ENCODE assay signal across 1 cellular context in the genomic region with DNA sequence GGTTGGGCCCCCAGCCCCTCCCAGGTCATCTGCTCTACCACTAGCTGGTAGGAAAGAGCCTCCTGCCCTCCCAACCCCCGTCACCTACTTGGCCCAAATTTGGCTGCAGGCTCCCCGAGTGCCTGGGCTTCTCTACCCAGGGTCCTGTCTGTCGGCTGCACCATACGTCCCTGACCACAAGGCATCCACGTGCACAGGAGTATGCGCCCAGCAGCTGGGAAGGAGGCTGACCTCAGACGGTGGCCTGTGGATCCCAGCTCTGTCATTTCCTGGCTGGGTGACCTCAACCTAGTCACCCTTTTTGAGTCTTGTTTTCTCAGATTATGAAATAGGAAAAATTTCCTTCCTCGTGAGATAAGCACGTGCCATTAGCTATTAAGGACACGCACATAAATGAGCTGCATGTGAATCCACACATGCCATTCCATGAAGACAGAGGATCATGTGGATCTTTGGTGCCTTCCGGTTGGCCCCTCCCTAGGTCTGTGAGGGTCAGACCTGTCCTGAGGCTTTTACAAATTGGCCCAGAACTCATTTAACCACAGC.
TF ChIP-seq lines count a peak whose summit lies in the region.

No MANE protein-coding gene starts in this region.

TF ChIP-seq in K562, 482 proteins besides CTCF, POLR2A, EP300 and RAD21 (continues in another document):
- TF ChIP-seq DACH1 (IDR thresholded peaks at IDR 0.05; ENCODE audit: partially characterized antibody): peak; percentile 61
- TF ChIP-seq IFI16 (CRISPR knock-in tag; IDR thresholded peaks at IDR 0.05): no peak
- no peak for TF ChIP-seq BRF1 (IDR thresholded peaks at IDR 0.05; ENCODE audit: borderline replicate concordance, extremely low read depth, insufficient read length)
- TF ChIP-seq, protein P1, sequence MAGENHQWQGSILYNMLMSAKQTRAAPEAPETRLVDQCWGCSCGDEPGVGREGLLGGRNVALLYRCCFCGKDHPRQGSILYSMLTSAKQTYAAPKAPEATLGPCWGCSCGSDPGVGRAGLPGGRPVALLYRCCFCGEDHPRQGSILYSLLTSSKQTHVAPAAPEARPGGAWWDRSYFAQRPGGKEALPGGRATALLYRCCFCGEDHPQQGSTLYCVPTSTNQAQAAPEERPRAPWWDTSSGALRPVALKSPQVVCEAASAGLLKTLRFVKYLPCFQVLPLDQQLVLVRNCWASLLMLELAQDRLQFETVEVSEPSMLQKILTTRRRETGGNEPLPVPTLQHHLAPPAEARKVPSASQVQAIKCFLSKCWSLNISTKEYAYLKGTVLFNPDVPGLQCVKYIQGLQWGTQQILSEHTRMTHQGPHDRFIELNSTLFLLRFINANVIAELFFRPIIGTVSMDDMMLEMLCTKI (IDR thresholded peaks at IDR 0.05; ENCODE audit: partially characterized antibody): no peak
- TF ChIP-seq, protein P2, sequence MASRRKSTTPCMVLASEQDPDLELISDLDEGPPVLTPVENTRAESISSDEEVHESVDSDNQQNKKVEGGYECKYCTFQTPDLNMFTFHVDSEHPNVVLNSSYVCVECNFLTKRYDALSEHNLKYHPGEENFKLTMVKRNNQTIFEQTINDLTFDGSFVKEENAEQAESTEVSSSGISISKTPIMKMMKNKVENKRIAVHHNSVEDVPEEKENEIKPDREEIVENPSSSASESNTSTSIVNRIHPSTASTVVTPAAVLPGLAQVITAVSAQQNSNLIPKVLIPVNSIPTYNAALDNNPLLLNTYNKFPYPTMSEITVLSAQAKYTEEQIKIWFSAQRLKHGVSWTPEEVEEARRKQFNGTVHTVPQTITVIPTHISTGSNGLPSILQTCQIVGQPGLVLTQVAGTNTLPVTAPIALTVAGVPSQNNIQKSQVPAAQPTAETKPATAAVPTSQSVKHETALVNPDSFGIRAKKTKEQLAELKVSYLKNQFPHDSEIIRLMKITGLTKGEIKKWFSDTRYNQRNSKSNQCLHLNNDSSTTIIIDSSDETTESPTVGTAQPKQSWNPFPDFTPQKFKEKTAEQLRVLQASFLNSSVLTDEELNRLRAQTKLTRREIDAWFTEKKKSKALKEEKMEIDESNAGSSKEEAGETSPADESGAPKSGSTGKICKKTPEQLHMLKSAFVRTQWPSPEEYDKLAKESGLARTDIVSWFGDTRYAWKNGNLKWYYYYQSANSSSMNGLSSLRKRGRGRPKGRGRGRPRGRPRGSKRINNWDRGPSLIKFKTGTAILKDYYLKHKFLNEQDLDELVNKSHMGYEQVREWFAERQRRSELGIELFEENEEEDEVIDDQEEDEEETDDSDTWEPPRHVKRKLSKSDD (conservative IDR thresholded peaks at IDR 0.05; ENCODE audit: low read length): no peak
- TF ChIP-seq, protein P3, sequence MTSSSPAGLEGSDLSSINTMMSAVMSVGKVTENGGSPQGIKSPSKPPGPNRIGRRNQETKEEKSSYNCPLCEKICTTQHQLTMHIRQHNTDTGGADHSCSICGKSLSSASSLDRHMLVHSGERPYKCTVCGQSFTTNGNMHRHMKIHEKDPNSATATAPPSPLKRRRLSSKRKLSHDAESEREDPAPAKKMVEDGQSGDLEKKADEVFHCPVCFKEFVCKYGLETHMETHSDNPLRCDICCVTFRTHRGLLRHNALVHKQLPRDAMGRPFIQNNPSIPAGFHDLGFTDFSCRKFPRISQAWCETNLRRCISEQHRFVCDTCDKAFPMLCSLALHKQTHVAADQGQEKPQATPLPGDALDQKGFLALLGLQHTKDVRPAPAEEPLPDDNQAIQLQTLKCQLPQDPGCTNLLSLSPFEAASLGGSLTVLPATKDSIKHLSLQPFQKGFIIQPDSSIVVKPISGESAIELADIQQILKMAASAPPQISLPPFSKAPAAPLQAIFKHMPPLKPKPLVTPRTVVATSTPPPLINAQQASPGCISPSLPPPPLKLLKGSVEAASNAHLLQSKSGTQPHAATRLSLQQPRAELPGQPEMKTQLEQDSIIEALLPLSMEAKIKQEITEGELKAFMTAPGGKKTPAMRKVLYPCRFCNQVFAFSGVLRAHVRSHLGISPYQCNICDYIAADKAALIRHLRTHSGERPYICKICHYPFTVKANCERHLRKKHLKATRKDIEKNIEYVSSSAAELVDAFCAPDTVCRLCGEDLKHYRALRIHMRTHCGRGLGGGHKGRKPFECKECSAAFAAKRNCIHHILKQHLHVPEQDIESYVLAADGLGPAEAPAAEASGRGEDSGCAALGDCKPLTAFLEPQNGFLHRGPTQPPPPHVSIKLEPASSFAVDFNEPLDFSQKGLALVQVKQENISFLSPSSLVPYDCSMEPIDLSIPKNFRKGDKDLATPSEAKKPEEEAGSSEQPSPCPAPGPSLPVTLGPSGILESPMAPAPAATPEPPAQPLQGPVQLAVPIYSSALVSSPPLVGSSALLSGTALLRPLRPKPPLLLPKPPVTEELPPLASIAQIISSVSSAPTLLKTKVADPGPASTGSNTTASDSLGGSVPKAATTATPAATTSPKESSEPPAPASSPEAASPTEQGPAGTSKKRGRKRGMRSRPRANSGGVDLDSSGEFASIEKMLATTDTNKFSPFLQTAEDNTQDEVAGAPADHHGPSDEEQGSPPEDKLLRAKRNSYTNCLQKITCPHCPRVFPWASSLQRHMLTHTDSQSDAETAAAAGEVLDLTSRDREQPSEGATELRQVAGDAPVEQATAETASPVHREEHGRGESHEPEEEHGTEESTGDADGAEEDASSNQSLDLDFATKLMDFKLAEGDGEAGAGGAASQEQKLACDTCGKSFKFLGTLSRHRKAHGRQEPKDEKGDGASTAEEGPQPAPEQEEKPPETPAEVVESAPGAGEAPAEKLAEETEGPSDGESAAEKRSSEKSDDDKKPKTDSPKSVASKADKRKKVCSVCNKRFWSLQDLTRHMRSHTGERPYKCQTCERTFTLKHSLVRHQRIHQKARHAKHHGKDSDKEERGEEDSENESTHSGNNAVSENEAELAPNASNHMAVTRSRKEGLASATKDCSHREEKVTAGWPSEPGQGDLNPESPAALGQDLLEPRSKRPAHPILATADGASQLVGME (CRISPR knock-in tag; IDR thresholded peaks at IDR 0.05): no peak
- TF ChIP-seq, protein P4, sequence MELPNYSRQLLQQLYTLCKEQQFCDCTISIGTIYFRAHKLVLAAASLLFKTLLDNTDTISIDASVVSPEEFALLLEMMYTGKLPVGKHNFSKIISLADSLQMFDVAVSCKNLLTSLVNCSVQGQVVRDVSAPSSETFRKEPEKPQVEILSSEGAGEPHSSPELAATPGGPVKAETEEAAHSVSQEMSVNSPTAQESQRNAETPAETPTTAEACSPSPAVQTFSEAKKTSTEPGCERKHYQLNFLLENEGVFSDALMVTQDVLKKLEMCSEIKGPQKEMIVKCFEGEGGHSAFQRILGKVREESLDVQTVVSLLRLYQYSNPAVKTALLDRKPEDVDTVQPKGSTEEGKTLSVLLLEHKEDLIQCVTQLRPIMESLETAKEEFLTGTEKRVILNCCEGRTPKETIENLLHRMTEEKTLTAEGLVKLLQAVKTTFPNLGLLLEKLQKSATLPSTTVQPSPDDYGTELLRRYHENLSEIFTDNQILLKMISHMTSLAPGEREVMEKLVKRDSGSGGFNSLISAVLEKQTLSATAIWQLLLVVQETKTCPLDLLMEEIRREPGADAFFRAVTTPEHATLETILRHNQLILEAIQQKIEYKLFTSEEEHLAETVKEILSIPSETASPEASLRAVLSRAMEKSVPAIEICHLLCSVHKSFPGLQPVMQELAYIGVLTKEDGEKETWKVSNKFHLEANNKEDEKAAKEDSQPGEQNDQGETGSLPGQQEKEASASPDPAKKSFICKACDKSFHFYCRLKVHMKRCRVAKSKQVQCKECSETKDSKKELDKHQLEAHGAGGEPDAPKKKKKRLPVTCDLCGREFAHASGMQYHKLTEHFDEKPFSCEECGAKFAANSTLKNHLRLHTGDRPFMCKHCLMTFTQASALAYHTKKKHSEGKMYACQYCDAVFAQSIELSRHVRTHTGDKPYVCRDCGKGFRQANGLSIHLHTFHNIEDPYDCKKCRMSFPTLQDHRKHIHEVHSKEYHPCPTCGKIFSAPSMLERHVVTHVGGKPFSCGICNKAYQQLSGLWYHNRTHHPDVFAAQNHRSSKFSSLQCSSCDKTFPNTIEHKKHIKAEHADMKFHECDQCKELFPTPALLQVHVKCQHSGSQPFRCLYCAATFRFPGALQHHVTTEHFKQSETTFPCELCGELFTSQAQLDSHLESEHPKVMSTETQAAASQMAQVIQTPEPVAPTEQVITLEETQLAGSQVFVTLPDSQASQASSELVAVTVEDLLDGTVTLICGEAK (IDR thresholded peaks at IDR 0.05): no peak
- TF ChIP-seq, protein P4 (CRISPR knock-in tag; IDR thresholded peaks at IDR 0.05): no peak
- TF ChIP-seq MEF2D (tag; conservative IDR thresholded peaks at IDR 0.05; ENCODE audit: low read depth): no peak
- TF ChIP-seq RFX5 (IDR thresholded peaks at IDR 0.05; ENCODE audit: low read depth, low read length): no peak
- TF ChIP-seq MTA2 (IDR thresholded peaks at IDR 0.05; ENCODE audit: low read depth): no peak
- no peak for TF ChIP-seq ETS2 (tag; IDR thresholded peaks at IDR 0.05; ENCODE audit: borderline replicate concordance, poor library complexity, severe bottlenecking)
- TF ChIP-seq, protein P5, sequence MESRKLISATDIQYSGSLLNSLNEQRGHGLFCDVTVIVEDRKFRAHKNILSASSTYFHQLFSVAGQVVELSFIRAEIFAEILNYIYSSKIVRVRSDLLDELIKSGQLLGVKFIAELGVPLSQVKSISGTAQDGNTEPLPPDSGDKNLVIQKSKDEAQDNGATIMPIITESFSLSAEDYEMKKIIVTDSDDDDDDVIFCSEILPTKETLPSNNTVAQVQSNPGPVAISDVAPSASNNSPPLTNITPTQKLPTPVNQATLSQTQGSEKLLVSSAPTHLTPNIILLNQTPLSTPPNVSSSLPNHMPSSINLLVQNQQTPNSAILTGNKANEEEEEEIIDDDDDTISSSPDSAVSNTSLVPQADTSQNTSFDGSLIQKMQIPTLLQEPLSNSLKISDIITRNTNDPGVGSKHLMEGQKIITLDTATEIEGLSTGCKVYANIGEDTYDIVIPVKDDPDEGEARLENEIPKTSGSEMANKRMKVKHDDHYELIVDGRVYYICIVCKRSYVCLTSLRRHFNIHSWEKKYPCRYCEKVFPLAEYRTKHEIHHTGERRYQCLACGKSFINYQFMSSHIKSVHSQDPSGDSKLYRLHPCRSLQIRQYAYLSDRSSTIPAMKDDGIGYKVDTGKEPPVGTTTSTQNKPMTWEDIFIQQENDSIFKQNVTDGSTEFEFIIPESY (CRISPR knock-in tag; IDR thresholded peaks at IDR 0.05): 0 out of 2 replicates have a peak, but pooled peaks have one; percentile 11
- TF ChIP-seq SIX5 (IDR thresholded peaks at IDR 0.05; ENCODE audit: borderline replicate concordance in 1 of 2, insufficient read depth in 1 of 2, low read depth in 1 of 2, low read length in 2 of 2): no peak
- no peak for TF ChIP-seq HDGF (IDR thresholded peaks at IDR 0.05)
- no peak for TF ChIP-seq FIP1L1 (IDR thresholded peaks at IDR 0.05; ENCODE audit: low read depth, low read length, poor library complexity, severe bottlenecking)
- TF ChIP-seq KLF6 (CRISPR knock-in tag; IDR thresholded peaks at IDR 0.05; ENCODE audit: borderline replicate concordance): no peak
- TF ChIP-seq, protein P6, sequence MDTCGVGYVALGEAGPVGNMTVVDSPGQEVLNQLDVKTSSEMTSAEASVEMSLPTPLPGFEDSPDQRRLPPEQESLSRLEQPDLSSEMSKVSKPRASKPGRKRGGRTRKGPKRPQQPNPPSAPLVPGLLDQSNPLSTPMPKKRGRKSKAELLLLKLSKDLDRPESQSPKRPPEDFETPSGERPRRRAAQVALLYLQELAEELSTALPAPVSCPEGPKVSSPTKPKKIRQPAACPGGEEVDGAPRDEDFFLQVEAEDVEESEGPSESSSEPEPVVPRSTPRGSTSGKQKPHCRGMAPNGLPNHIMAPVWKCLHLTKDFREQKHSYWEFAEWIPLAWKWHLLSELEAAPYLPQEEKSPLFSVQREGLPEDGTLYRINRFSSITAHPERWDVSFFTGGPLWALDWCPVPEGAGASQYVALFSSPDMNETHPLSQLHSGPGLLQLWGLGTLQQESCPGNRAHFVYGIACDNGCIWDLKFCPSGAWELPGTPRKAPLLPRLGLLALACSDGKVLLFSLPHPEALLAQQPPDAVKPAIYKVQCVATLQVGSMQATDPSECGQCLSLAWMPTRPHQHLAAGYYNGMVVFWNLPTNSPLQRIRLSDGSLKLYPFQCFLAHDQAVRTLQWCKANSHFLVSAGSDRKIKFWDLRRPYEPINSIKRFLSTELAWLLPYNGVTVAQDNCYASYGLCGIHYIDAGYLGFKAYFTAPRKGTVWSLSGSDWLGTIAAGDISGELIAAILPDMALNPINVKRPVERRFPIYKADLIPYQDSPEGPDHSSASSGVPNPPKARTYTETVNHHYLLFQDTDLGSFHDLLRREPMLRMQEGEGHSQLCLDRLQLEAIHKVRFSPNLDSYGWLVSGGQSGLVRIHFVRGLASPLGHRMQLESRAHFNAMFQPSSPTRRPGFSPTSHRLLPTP (IDR thresholded peaks at IDR 0.05; ENCODE audit: borderline replicate concordance, extremely low read depth, insufficient read length): no peak
- no peak for TF ChIP-seq HDAC1 (IDR thresholded peaks at IDR 0.05)
- TF ChIP-seq ZNF311 (CRISPR knock-in tag; IDR thresholded peaks at IDR 0.05): no peak
- no peak for TF ChIP-seq ZNF75A (CRISPR knock-in tag; IDR thresholded peaks at IDR 0.05)
- no peak for TF ChIP-seq GTF2F1 (IDR thresholded peaks at IDR 0.05; ENCODE audit: low read depth, low read length)
- no peak for TF ChIP-seq ZNF121 (CRISPR knock-in tag; conservative IDR thresholded peaks at IDR 0.05)
- TF ChIP-seq, protein P7, sequence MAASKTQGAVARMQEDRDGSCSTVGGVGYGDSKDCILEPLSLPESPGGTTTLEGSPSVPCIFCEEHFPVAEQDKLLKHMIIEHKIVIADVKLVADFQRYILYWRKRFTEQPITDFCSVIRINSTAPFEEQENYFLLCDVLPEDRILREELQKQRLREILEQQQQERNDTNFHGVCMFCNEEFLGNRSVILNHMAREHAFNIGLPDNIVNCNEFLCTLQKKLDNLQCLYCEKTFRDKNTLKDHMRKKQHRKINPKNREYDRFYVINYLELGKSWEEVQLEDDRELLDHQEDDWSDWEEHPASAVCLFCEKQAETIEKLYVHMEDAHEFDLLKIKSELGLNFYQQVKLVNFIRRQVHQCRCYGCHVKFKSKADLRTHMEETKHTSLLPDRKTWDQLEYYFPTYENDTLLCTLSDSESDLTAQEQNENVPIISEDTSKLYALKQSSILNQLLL (CRISPR knock-in tag; IDR thresholded peaks at IDR 0.05; ENCODE audit: borderline replicate concordance): no peak
